17 cellular contexts compared by ENCODE assay signal in genomic region chr1:226957714-226958113, GRCh38. TPM values are rescaled to one million over a fixed set of nuclear protein-coding genes. Genes with fewer than 3 reads are reported as not detected.
A peak's percentile ranks its signal among the peaks of the same experiment; 100 is the strongest.
DNase-seq lines count a peak whose midpoint lies in the region; ATAC-seq and TF ChIP-seq lines count a peak whose summit lies in the region.
"Had no signal": no experiment of that assay in that cellular context is flagged by ENCODE, and none has a peak within 500 bp of the region (broad histone marks: within the 10 kb centered on the region; RNA-seq: fewer than 3 reads in every experiment).

No MANE protein-coding gene starts in this region.

- H2AFZ ChIP-seq in MM.1S (ENCODE audit: low read length) = no peak overlapping the region
- H2AFZ ChIP-seq: GM23338 had no signal

- H3K27ac ChIP-seq in CD4-positive, CD25-positive, alpha-beta regulatory T cell (ENCODE audit: insufficient read depth, low read length, poor library complexity, severe bottlenecking) = no peak overlapping the region
- H3K27ac ChIP-seq in heart right ventricle (peak overlapping the region; percentile 20 to 75 (median 60)), ascending aorta (no peak overlapping the region), MM.1S (ENCODE audit: low read length) (no peak overlapping the region)
- H3K27ac ChIP-seq: BLaER1 had no signal

- H3K27ac Mint-ChIP-seq in CD4-positive, CD25-positive, alpha-beta regulatory T cell = peak overlapping the region in 2 of 3 donors; percentile 54 to 79
- peak overlapping the region; percentile 58 for H3K27ac Mint-ChIP-seq in activated T-helper 17 cell treated with anti-CD3 and anti-CD28 coated beads, Interleukin-2, amount 50 U/mL, for 72 hours
- peak overlapping the region in 4 of 6 donors; percentile 7 to 76 (median 56) for H3K27ac Mint-ChIP-seq in naive B cell
- H3K27ac Mint-ChIP-seq: GM23338 had no signal

- H3F3A ChIP-seq in MM.1S (ENCODE audit: insufficient read depth, low read length) = no peaks in the 10 kb centered on the region

- ATAC-seq in CD4-positive, CD25-positive, alpha-beta regulatory T cell (ENCODE audit: low read depth in 2 of 2) = no peak
- ATAC-seq in activated T-helper 17 cell treated with anti-CD3 and anti-CD28 coated beads, Interleukin-2, amount 50 U/mL, for 72 hours (replicated peaks) = no peak
- ATAC-seq in heart right ventricle (peak in 6 of 8 donors; percentile 46 to 70 (median 64)), naive B cell (ENCODE audit: low read depth in 2 of 2) (no peak), HG03108 (IDR thresholded peaks at IDR 0.05; ENCODE audit: unreplicated experiment) (no peak)
- ATAC-seq: GM23338, HCT116 had no signal

- H3K36me3 ChIP-seq in CD4-positive, CD25-positive, alpha-beta regulatory T cell (ENCODE audit: control insufficient read depth, insufficient read depth, low read length) = peaks cover 6% of the 10 kb centered on the region
- H3K36me3 ChIP-seq in heart right ventricle (peaks cover 0 to 11% (median 0%) of the 10 kb centered on the region in 9 donors), ascending aorta (peaks cover 0 to 2% of the 10 kb centered on the region in 2 donors), MM.1S (replicated peaks; ENCODE audit: insufficient read depth, low read length) (no peaks in the 10 kb centered on the region)

- intact Hi-C loops in heart right ventricle (cut with DNase I) = no loop called here
- intact Hi-C loops in ascending aorta (cut with DNase I) = no loop called here

- no peak overlapping the region for H3K4me2 ChIP-seq in MM.1S (ENCODE audit: low read depth, low read length)
- H3K4me2 ChIP-seq: BLaER1, GM23338 had no signal

- H3K79me2 ChIP-seq in MM.1S (ENCODE audit: low read length) = peaks cover 88% of the 10 kb centered on the region

- H3K36me3 Mint-ChIP-seq in CD4-positive, CD25-positive, alpha-beta regulatory T cell = peaks cover 12% of the 10 kb centered on the region
- no peaks in the 10 kb centered on the region for H3K36me3 Mint-ChIP-seq in activated T-helper 17 cell treated with anti-CD3 and anti-CD28 coated beads, Interleukin-2, amount 50 U/mL, for 72 hours (ENCODE audit: low read depth)
- H3K36me3 Mint-ChIP-seq in naive B cell = no peaks in the 10 kb centered on the region

- TF ChIP-seq CTCF in heart right ventricle (IDR thresholded peaks at IDR 0.05) = peak in 2 of 9 donors; percentile 24 to 25
- TF ChIP-seq CTCF in ascending aorta (IDR thresholded peaks at IDR 0.05) = no peak
- no peak for TF ChIP-seq CTCF in MM.1S (IDR thresholded peaks at IDR 0.05; ENCODE audit: low read length)

- no peaks in the 10 kb centered on the region for H3K9me2 ChIP-seq in MM.1S (replicated peaks; ENCODE audit: insufficient read depth, low read length)

- DNase-seq in CD4-positive, CD25-positive, alpha-beta regulatory T cell = no peak
- DNase-seq in heart right ventricle (no peak), naive B cell (no peak), ascending aorta (ENCODE audit: low spot score in 2 of 2) (no peak), MM.1S (no peak)
- DNase-seq: CD8-positive, alpha-beta memory T cell; NCI-H1105; NCI-H1694 treated with DMSO at 0.1 percent for 48 hours; NCI-H2107; NCI-H510A; NCI-H748 treated with DMSO at 0.1 percent for 48 hours; SHP77 treated with DMSO at 0.1 percent for 48 hours had no signal

- 64 to 65% methylated on average over 11 of the region's 11 CpGs for WGBS in heart right ventricle, 2 donors

- H3K9me3 ChIP-seq in CD4-positive, CD25-positive, alpha-beta regulatory T cell (ENCODE audit: control insufficient read depth in 2 of 2, low read length in 2 of 2) = no peaks in the 10 kb centered on the region
- H3K9me3 ChIP-seq in heart right ventricle = no peaks in the 10 kb centered on the region
- H3K9me3 ChIP-seq in ascending aorta = no peaks in the 10 kb centered on the region
- H3K9me3 ChIP-seq in MM.1S (replicated peaks; ENCODE audit: insufficient read depth, low read length) = no peaks in the 10 kb centered on the region

- peak overlapping the region in 1 of 4 donors; percentile 65 for H3K4me3 Mint-ChIP-seq in CD4-positive, CD25-positive, alpha-beta regulatory T cell
- no peak overlapping the region for H3K4me3 Mint-ChIP-seq in activated T-helper 17 cell treated with anti-CD3 and anti-CD28 coated beads, Interleukin-2, amount 50 U/mL, for 72 hours
- no peak overlapping the region for H3K4me3 Mint-ChIP-seq in naive B cell
- H3K4me3 Mint-ChIP-seq: GM23338 had no signal

- H3K27me3 Mint-ChIP-seq in CD4-positive, CD25-positive, alpha-beta regulatory T cell = no peaks in the 10 kb centered on the region
- no peaks in the 10 kb centered on the region for H3K27me3 Mint-ChIP-seq in activated T-helper 17 cell treated with anti-CD3 and anti-CD28 coated beads, Interleukin-2, amount 50 U/mL, for 72 hours
- no peaks in the 10 kb centered on the region for H3K27me3 Mint-ChIP-seq in naive B cell
- H3K27me3 Mint-ChIP-seq: CD8-positive, alpha-beta memory T cell had no signal

- peaks cover 6% of the 10 kb centered on the region for H3K4me1 ChIP-seq in CD4-positive, CD25-positive, alpha-beta regulatory T cell (ENCODE audit: control insufficient read depth, insufficient read depth, low read length, poor library complexity, severe bottlenecking)
- H3K4me1 ChIP-seq in heart right ventricle = peaks cover 0 to 48% (median 25%) of the 10 kb centered on the region in 9 donors
- no peaks in the 10 kb centered on the region for H3K4me1 ChIP-seq in ascending aorta
- no peaks in the 10 kb centered on the region for H3K4me1 ChIP-seq in MM.1S (ENCODE audit: low read length)

- no peak overlapping the region for H3K9ac ChIP-seq in MM.1S (ENCODE audit: low read length)
- H3K9ac ChIP-seq: BLaER1 had no signal

- peaks cover 0 to 2% (median 0%) of the 10 kb centered on the region in 7 donors for H3K9me3 Mint-ChIP-seq in CD4-positive, CD25-positive, alpha-beta regulatory T cell
- H3K9me3 Mint-ChIP-seq in activated T-helper 17 cell treated with anti-CD3 and anti-CD28 coated beads, Interleukin-2, amount 50 U/mL, for 72 hours = no peaks in the 10 kb centered on the region
- H3K9me3 Mint-ChIP-seq in naive B cell = peaks cover 0 to 3% (median 0%) of the 10 kb centered on the region in 7 donors
- H3K9me3 Mint-ChIP-seq: CD8-positive, alpha-beta memory T cell had no signal

- no peaks in the 10 kb centered on the region for H3K27me3 ChIP-seq in CD4-positive, CD25-positive, alpha-beta regulatory T cell (ENCODE audit: control insufficient read depth, insufficient read depth, low read length)
- H3K27me3 ChIP-seq in heart right ventricle = no peaks in the 10 kb centered on the region
- H3K27me3 ChIP-seq in ascending aorta = no peaks in the 10 kb centered on the region
- no peaks in the 10 kb centered on the region for H3K27me3 ChIP-seq in MM.1S (replicated peaks; ENCODE audit: insufficient read depth, low read length)
- H3K27me3 ChIP-seq: BLaER1 had no signal

- no peaks in the 10 kb centered on the region for H4K20me1 ChIP-seq in MM.1S (ENCODE audit: insufficient read depth, low read length)

- H3K4me3 ChIP-seq in CD4-positive, CD25-positive, alpha-beta regulatory T cell (ENCODE audit: low read depth, low read length) = no peak overlapping the region
- H3K4me3 ChIP-seq in heart right ventricle = no peak overlapping the region
- H3K4me3 ChIP-seq in ascending aorta = no peak overlapping the region
- no peak overlapping the region for H3K4me3 ChIP-seq in MM.1S (ENCODE audit: low read length)
- H3K4me3 ChIP-seq: BLaER1, GM23338 had no signal

- H3K4me1 Mint-ChIP-seq in CD4-positive, CD25-positive, alpha-beta regulatory T cell = peaks cover 5 to 55% (median 31%) of the 10 kb centered on the region in 4 donors
- H3K4me1 Mint-ChIP-seq in activated T-helper 17 cell treated with anti-CD3 and anti-CD28 coated beads, Interleukin-2, amount 50 U/mL, for 72 hours = peaks cover 37% of the 10 kb centered on the region
- peaks cover 59 to 76% (median 75%) of the 10 kb centered on the region in 3 donors for H3K4me1 Mint-ChIP-seq in naive B cell

RNA-seq across cellular contexts. Expression of gene COQ8A, which starts 17.6 kb away (rescaled TPM):
- 44.1 TPM for total RNA-seq in CD4-positive, CD25-positive, alpha-beta regulatory T cell
- polyA plus RNA-seq in CD4-positive, CD25-positive, alpha-beta regulatory T cell = 10 to 100 TPM; 53.1 to 60.1 (median 56.4) TPM
- total RNA-seq in activated T-helper 17 cell treated with anti-CD3 and anti-CD28 coated beads, Interleukin-2, amount 50 U/mL, for 72 hours = 10 to 100 TPM; 28.8 to 43.1 TPM
- total RNA-seq in heart right ventricle (100 to 1,000 TPM; 167 to 495 (median 266) TPM), ascending aorta (42.4 TPM)
- polyA plus RNA-seq in heart right ventricle (100 to 1,000 TPM; 136 to 242 TPM), naive B cell (ENCODE audit: low read depth in 6 of 6) (10 to 100 TPM; 35.7 to 63.4 (median 53.9) TPM)

Comparison
In these comparisons a context has a peak if more than half of its experiments do, and no peak if none do; other contexts are left out.
1. ATAC-seq: peak in heart right ventricle (6 of 8); none in CD4-positive, CD25-positive, alpha-beta regulatory T cell (0 of 2), activated T-helper 17 cell treated with anti-CD3 and anti-CD28 coated beads, Interleukin-2, amount 50 U/mL, for 72 hours (single experiment), naive B cell (0 of 2) and HG03108 (single experiment).
2. H3K27ac ChIP-seq: peak in heart right ventricle (10 of 10); none in CD4-positive, CD25-positive, alpha-beta regulatory T cell (single experiment), ascending aorta (0 of 2) and MM.1S (single experiment).
3. Peak in every context shown above with its lines, with median percentiles within 50 percentile points of each other: H3K27ac Mint-ChIP-seq.